In genomic region chr11:31826530-31827438, GRCh38 we compare ENCODE assay signal across 13 cellular contexts. TPM values are rescaled to one million over a fixed set of nuclear protein-coding genes. Genes with fewer than 3 reads are reported as not detected.
DNase-seq lines count a peak whose midpoint lies in the region; TF ChIP-seq lines count a peak whose summit lies in the region.
"Had no signal": no experiment of that assay in that cellular context is flagged by ENCODE, and none has a peak within 500 bp of the region (broad histone marks: within the 10 kb centered on the region; RNA-seq: fewer than 3 reads in every experiment).

No MANE protein-coding gene starts in this region.

- TF ChIP-seq POLR2A in prostate gland (IDR thresholded peaks at IDR 0.05) = no peak

- H3K27me3 ChIP-seq in WERI-Rb-1 (ENCODE audit: insufficient read depth, low read depth, severe bottlenecking) (peaks cover 100% of the 10 kb centered on the region), prostate gland (replicated peaks; ENCODE audit: insufficient read depth) (peaks cover 55% of the 10 kb centered on the region)

- no peak overlapping the region for H3K27ac ChIP-seq in WERI-Rb-1
- no peak overlapping the region for H3K27ac ChIP-seq in prostate gland
- H3K27ac ChIP-seq: skin epidermis had no signal

- TF ChIP-seq CTCF in endothelial cell (IDR thresholded peaks at IDR 0.05; ENCODE audit: unreplicated experiment) = no peak
- TF ChIP-seq CTCF in osteocyte (IDR thresholded peaks at IDR 0.05) = no peak
- no peak for TF ChIP-seq CTCF in WERI-Rb-1 (IDR thresholded peaks at IDR 0.05; ENCODE audit: low read depth, low read length)
- TF ChIP-seq CTCF in prostate gland (IDR thresholded peaks at IDR 0.05) = no peak

- peaks cover 5% of the 10 kb centered on the region for H3K4me1 Mint-ChIP-seq in T-helper 2 cell treated with Interferon-gamma antibody and Interleukin-4, amounts not matched to agents 5 μg/mL and 100 μg/mL, for 36 hours (ENCODE audit: low read depth)
- H3K4me1 Mint-ChIP-seq in endothelial cell (ENCODE audit: unreplicated experiment) (peaks cover 9% of the 10 kb centered on the region), osteocyte (ENCODE audit: unreplicated experiment) (peaks cover 21% of the 10 kb centered on the region), immature natural killer cell (peaks cover 4 to 21% of the 10 kb centered on the region in 2 donors)

- no peaks in the 10 kb centered on the region for H3K9me3 ChIP-seq in WERI-Rb-1 (ENCODE audit: severe bottlenecking)
- H3K9me3 ChIP-seq in prostate gland = no peaks in the 10 kb centered on the region

- H3K4me3 ChIP-seq in WERI-Rb-1 (ENCODE audit: low read depth, low read length) (no peak overlapping the region), prostate gland (no peak overlapping the region)
- H3K4me3 ChIP-seq: skin epidermis had no signal

- intact Hi-C loops in prostate gland (cut with DNase I) = no loop called here

- WGBS in prostate gland = 8% methylated on average over 42 of the region's 55 CpGs

- no peak for DNase-seq in T-helper 2 cell treated with Interferon-gamma antibody and Interleukin-4, amounts not matched to agents 5 μg/mL and 100 μg/mL, for 36 hours (ENCODE audit: low spot score)
- DNase-seq in T-helper 2 cell (no peak), RPMI7951 (ENCODE audit: low read depth) (peak; percentile 12), endothelial cell (ENCODE audit: low spot score) (peak; percentile 24), osteocyte (ENCODE audit: extremely low spot score, unreplicated experiment) (no peak), WERI-Rb-1 (no peak), prostate gland (ENCODE audit: low spot score) (no peak), immature natural killer cell (no peak)
- DNase-seq: ACHN; activated CD4-positive, CD25-positive, alpha-beta regulatory T cell; NCI-H1105; PC-3 had no signal

- peak overlapping the region; percentile 55 for H3K27ac Mint-ChIP-seq in T-helper 2 cell treated with Interferon-gamma antibody and Interleukin-4, amounts not matched to agents 5 μg/mL and 100 μg/mL, for 36 hours
- H3K27ac Mint-ChIP-seq in endothelial cell (ENCODE audit: unreplicated experiment) (no peak overlapping the region), osteocyte (ENCODE audit: unreplicated experiment) (no peak overlapping the region), immature natural killer cell (no peak overlapping the region)

- peaks cover 77% of the 10 kb centered on the region for H3K27me3 Mint-ChIP-seq in T-helper 2 cell treated with Interferon-gamma antibody and Interleukin-4, amounts not matched to agents 5 μg/mL and 100 μg/mL, for 36 hours (ENCODE audit: low read depth)
- peaks cover 30% of the 10 kb centered on the region for H3K27me3 Mint-ChIP-seq in endothelial cell (ENCODE audit: unreplicated experiment)
- H3K27me3 Mint-ChIP-seq in osteocyte (ENCODE audit: unreplicated experiment) = peaks cover 84% of the 10 kb centered on the region
- H3K27me3 Mint-ChIP-seq in immature natural killer cell (ENCODE audit: low read depth in 3 of 3) = peaks cover 48 to 70% (median 49%) of the 10 kb centered on the region in 3 donors

- peaks cover 2% of the 10 kb centered on the region for H3K36me3 Mint-ChIP-seq in T-helper 2 cell treated with Interferon-gamma antibody and Interleukin-4, amounts not matched to agents 5 μg/mL and 100 μg/mL, for 36 hours (ENCODE audit: low read depth)
- H3K36me3 Mint-ChIP-seq in endothelial cell (ENCODE audit: low read depth, unreplicated experiment) (peaks cover 3% of the 10 kb centered on the region), osteocyte (ENCODE audit: unreplicated experiment) (no peaks in the 10 kb centered on the region), immature natural killer cell (peaks cover 0 to 7% (median 3%) of the 10 kb centered on the region in 3 donors)

- H3K4me3 Mint-ChIP-seq in T-helper 2 cell treated with Interferon-gamma antibody and Interleukin-4, amounts not matched to agents 5 μg/mL and 100 μg/mL, for 36 hours = no peak overlapping the region
- H3K4me3 Mint-ChIP-seq in endothelial cell (ENCODE audit: unreplicated experiment) = peak overlapping the region; percentile 12
- peak overlapping the region; percentile 62 for H3K4me3 Mint-ChIP-seq in osteocyte (ENCODE audit: unreplicated experiment)
- peak overlapping the region in 2 of 5 donors; percentile 2 to 21 for H3K4me3 Mint-ChIP-seq in immature natural killer cell

- no peaks in the 10 kb centered on the region for H3K4me1 ChIP-seq in prostate gland (replicated peaks)

- no peaks in the 10 kb centered on the region for H3K36me3 ChIP-seq in WERI-Rb-1
- no peaks in the 10 kb centered on the region for H3K36me3 ChIP-seq in prostate gland

- H3K9me3 Mint-ChIP-seq in T-helper 2 cell treated with Interferon-gamma antibody and Interleukin-4, amounts not matched to agents 5 μg/mL and 100 μg/mL, for 36 hours = no peaks in the 10 kb centered on the region
- H3K9me3 Mint-ChIP-seq in endothelial cell (ENCODE audit: unreplicated experiment) (no peaks in the 10 kb centered on the region), osteocyte (ENCODE audit: unreplicated experiment) (no peaks in the 10 kb centered on the region), immature natural killer cell (peaks cover 0 to 20% (median 3%) of the 10 kb centered on the region in 6 donors)

RNA-seq across cellular contexts. Expression of gene PAX6, which starts 15.7 kb away (rescaled TPM):
- 22.3 and 29.2 TPM in 2 replicates for total RNA-seq in RPMI7951 (2014; rRNA removed; shearing (Covaris generic))
- 2.7 TPM for total RNA-seq in endothelial cell (ENCODE audit: unreplicated experiment)
- not detected in 2 replicates for total RNA-seq in osteocyte
- under 1 TPM in 1 of 2 donors, not detected in 1; 0.80 TPM for total RNA-seq in prostate gland
- not detected for polyA plus RNA-seq in immature natural killer cell

Comparison
In these comparisons a context has a peak if more than half of its experiments do, and no peak if none do; other contexts are left out.
1. DNase-seq: peak in RPMI7951 (single experiment) and endothelial cell (single experiment); none in T-helper 2 cell treated with Interferon-gamma antibody and Interleukin-4, amounts not matched to agents 5 μg/mL and 100 μg/mL, for 36 hours (single experiment), T-helper 2 cell (0 of 5), osteocyte (single experiment), WERI-Rb-1 (single experiment), prostate gland (single experiment) and immature natural killer cell (0 of 3).